Comparison of ENCODE assay signal across 1 cellular context in genomic region chr7:121366852-121367431, GRCh38.
TF ChIP-seq lines count a peak whose summit lies in the region.

No MANE protein-coding gene starts in this region.

TF ChIP-seq in WTC11, 78 proteins besides CTCF, POLR2A, EP300 and RAD21 (continued from another document):
- TF ChIP-seq ETV6 (CRISPR knock-in tag; IDR thresholded peaks at IDR 0.05) (no peak), ATF1 (CRISPR knock-in tag; IDR thresholded peaks at IDR 0.05) (no peak), NFYB (CRISPR knock-in tag; conservative IDR thresholded peaks at IDR 0.05; ENCODE audit: low read depth) (no peak), ZNF423 (CRISPR knock-in tag; IDR thresholded peaks at IDR 0.05) (no peak), FOXP4 (CRISPR knock-in tag; IDR thresholded peaks at IDR 0.05) (no peak), STAT6 (CRISPR knock-in tag; conservative IDR thresholded peaks at IDR 0.05; ENCODE audit: low read depth) (no peak), CREB1 (CRISPR knock-in tag; IDR thresholded peaks at IDR 0.05) (no peak), EMX1 (CRISPR knock-in tag; IDR thresholded peaks at IDR 0.05) (no peak), ZNF532 (CRISPR knock-in tag; IDR thresholded peaks at IDR 0.05; ENCODE audit: borderline replicate concordance) (no peak)
TF ChIP-seq in WTC11: peak in this region for 0.
